Comparison of ENCODE assay signal across 20 cellular contexts in the genomic region with DNA sequence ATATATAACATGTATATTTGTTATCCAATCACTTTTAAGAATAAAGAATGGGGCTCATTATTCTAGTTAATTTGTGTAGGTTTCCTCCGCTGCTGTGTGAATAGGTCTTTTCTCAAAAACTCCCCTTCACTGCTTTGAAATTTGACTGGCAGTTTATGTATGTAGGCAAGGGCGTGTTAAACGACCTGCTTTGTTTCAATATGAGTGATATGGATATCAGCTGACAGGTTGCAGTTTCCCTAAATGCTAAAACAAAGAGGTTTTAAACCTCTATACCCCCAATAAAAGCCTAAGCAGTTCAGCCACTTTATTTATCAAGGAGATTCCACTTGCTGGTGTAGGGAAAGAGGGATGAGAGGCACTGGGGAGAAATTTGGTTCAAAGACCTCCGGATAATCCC.
DNase-seq lines count a peak whose midpoint lies in the region; ATAC-seq lines count a peak whose summit lies in the region.
"Had no signal": no experiment of that assay in that cellular context is flagged by ENCODE, and none has a peak within 500 bp of the region (broad histone marks: within the 10 kb centered on the region; RNA-seq: fewer than 3 reads in every experiment).

No MANE protein-coding gene starts in this region.

- no peak overlapping the region for H3K4me3 ChIP-seq in trophoblast cell (ENCODE audit: low read depth, low read length)
- H3K4me3 ChIP-seq: esophagus muscularis mucosa, heart right ventricle, neural progenitor cell had no signal

- H4K8ac ChIP-seq in trophoblast cell (ENCODE audit: low read depth, low read length) = no peak overlapping the region

- no peak overlapping the region for H4K12ac ChIP-seq in trophoblast cell (ENCODE audit: low read depth, low read length)

- DNase-seq in stimulated activated CD4-positive, alpha-beta T cell treated with anti-CD3 and anti-CD28 coated beads, Interleukin-4, amount 100 ng/mL, for 4 hours = no peak
- no peak for DNase-seq in NCI-H2081 treated with DMSO at 0.1 percent for 48 hours (lab: John Stamatoyannopoulos, UW)
- no peak for DNase-seq in trophoblast cell
- no peak for DNase-seq in HK-2 (ENCODE audit: unreplicated experiment)
- DNase-seq: activated CD4-positive, alpha-beta T cell treated with anti-CD3 and anti-CD28 coated beads, Interleukin-2, amount 10 ng/mL, durations not matched to agents 7 days and 5 days; activated T-cell treated with anti-CD3 and anti-CD28 coated beads, Interleukin-2, amount 50 U/mL, for 1 hour; DMS 273 treated with DMSO at 0.1 percent for 48 hours; H9; heart right ventricle; kidney; MV-4-11; NCI-H2029 treated with DMSO at 0.1 percent for 48 hours; NCI-H69; stimulated activated CD4-positive, alpha-beta T cell treated with anti-CD3 and anti-CD28 coated beads, Interleukin-2, amount 100 ng/mL, for 24 hours; stimulated activated CD8-positive, alpha-beta memory T cell treated with anti-CD3 and anti-CD28 coated beads, Interleukin-4, amount 100 ng/mL, for 48 hours had no signal

- no peak overlapping the region for H2BK5ac ChIP-seq in trophoblast cell (ENCODE audit: low read depth, low read length, poor library complexity)

- H3K79me2 ChIP-seq in trophoblast cell (ENCODE audit: control insufficient read depth, insufficient read depth, low read length, poor library complexity) = no peaks in the 10 kb centered on the region

- no peak overlapping the region for H2BK12ac ChIP-seq in trophoblast cell (ENCODE audit: low read length)

- no peak overlapping the region for H2BK120ac ChIP-seq in trophoblast cell (ENCODE audit: insufficient read depth, low read length, poor library complexity)

- H3K9ac ChIP-seq in trophoblast cell (ENCODE audit: low read length) = no peak overlapping the region
- H3K9ac ChIP-seq: neural progenitor cell had no signal

- no peaks in the 10 kb centered on the region for H3K36me3 ChIP-seq in trophoblast cell (ENCODE audit: control insufficient read depth in 1 of 2, insufficient read depth in 2 of 2, low read length in 2 of 2)
- H3K36me3 ChIP-seq: esophagus muscularis mucosa, heart right ventricle, neural progenitor cell had no signal

- H4K91ac ChIP-seq in trophoblast cell (ENCODE audit: low read depth, low read length) = no peak overlapping the region

- no peak overlapping the region for H3K18ac ChIP-seq in trophoblast cell (ENCODE audit: low read length)

- no peak overlapping the region for H3K4ac ChIP-seq in trophoblast cell (ENCODE audit: low read depth, low read length)

- no peaks in the 10 kb centered on the region for H3K27me3 ChIP-seq in trophoblast cell (ENCODE audit: insufficient read depth, low read length)
- H3K27me3 ChIP-seq: esophagus muscularis mucosa, heart right ventricle, neural progenitor cell had no signal

- H2AFZ ChIP-seq in trophoblast cell (ENCODE audit: insufficient read depth, low read length, poor library complexity) = no peak overlapping the region
- H2AFZ ChIP-seq: neural progenitor cell had no signal

- no peaks in the 10 kb centered on the region for H3K79me1 ChIP-seq in trophoblast cell (ENCODE audit: low read length)

- H3K4me1 ChIP-seq in trophoblast cell (ENCODE audit: control insufficient read depth in 1 of 2, insufficient read depth in 2 of 2, low read length in 2 of 2) = no peaks in the 10 kb centered on the region
- H3K4me1 ChIP-seq: esophagus muscularis mucosa, heart right ventricle had no signal

- no peak overlapping the region for H2AK5ac ChIP-seq in trophoblast cell (ENCODE audit: low read length)

- no peak overlapping the region for H3K4me2 ChIP-seq in trophoblast cell (ENCODE audit: low read length)
- H3K4me2 ChIP-seq: neural progenitor cell had no signal

- WGBS in trophoblast cell (ENCODE audit: extremely low coverage, insufficient coverage, insufficient read length) = no CpG with 5 or more reads among the region's 4 CpGs

- ATAC-seq in GM18861 (IDR thresholded peaks at IDR 0.05; ENCODE audit: unreplicated experiment) = peak; percentile 74
- ATAC-seq in GM21526 (IDR thresholded peaks at IDR 0.05; ENCODE audit: low FRiP score, unreplicated experiment) = peak; percentile 83
- ATAC-seq in HG03039 (IDR thresholded peaks at IDR 0.05; ENCODE audit: unreplicated experiment) = peak; percentile 84
- ATAC-seq: heart right ventricle had no signal

- no peaks in the 10 kb centered on the region for H3K9me3 ChIP-seq in trophoblast cell (ENCODE audit: insufficient read depth, low read depth, low read length)

- H3K27ac ChIP-seq in trophoblast cell (ENCODE audit: low read depth, low read length) = no peak overlapping the region
- H3K27ac ChIP-seq: esophagus muscularis mucosa, heart right ventricle, neural progenitor cell had no signal

- H3K23ac ChIP-seq in trophoblast cell (ENCODE audit: low read length) = no peak overlapping the region

- no peak overlapping the region for H3K14ac ChIP-seq in trophoblast cell (ENCODE audit: low read length)
